ENCODE assay signal across 1 cellular context in genomic region chr19:18469245-18470107, GRCh38.
TF ChIP-seq lines count a peak whose summit lies in the region.

No MANE protein-coding gene starts in this region.

TF ChIP-seq in GM23338, 12 proteins besides CTCF, POLR2A, EP300 and RAD21 (continued from another document):
- no peak for TF ChIP-seq ZNF462 (CRISPR knock-in tag; IDR thresholded peaks at IDR 0.05)
- TF ChIP-seq NANOG (IDR thresholded peaks at IDR 0.05; ENCODE audit: borderline replicate concordance), result no peak
